In genomic region chr2:227759411-227760113, GRCh38 we compare ENCODE assay signal across 1 cellular context.
A peak's percentile ranks its signal among the peaks of the same experiment; 100 is the strongest.
TF ChIP-seq lines count a peak whose summit lies in the region.

No MANE protein-coding gene starts in this region.

TF ChIP-seq in HepG2, 621 proteins besides CTCF, POLR2A, EP300 and RAD21 (continued from another document and continues in another):
- TF ChIP-seq, protein P1, sequence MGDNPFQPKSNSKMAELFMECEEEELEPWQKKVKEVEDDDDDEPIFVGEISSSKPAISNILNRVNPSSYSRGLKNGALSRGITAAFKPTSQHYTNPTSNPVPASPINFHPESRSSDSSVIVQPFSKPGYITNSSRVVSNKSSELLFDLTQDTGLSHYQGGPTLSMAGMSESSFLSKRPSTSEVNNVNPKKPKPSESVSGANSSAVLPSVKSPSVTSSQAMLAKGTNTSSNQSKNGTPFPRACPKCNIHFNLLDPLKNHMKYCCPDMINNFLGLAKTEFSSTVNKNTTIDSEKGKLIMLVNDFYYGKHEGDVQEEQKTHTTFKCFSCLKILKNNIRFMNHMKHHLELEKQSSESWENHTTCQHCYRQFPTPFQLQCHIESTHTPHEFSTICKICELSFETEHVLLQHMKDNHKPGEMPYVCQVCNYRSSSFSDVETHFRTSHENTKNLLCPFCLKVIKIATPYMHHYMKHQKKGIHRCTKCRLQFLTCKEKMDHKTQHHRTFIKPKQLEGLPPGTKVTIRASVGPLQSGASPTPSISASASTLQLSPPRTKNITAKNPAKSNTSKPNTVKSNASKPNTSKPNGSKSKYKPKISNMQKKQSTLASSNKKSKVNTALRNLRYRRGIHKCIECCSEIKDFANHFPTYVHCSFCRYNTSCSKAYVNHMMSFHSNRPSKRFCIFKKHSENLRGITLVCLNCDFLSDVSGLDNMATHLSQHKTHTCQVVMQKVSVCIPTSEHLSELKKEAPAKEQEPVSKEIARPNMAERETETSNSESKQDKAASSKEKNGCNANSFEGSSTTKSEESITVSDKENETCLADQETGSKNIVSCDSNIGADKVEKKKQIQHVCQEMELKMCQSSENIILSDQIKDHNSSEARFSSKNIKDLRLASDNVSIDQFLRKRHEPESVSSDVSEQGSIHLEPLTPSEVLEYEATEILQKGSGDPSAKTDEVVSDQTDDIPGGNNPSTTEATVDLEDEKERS (CRISPR knock-in tag; IDR thresholded peaks at IDR 0.05), result no peak
- TF ChIP-seq HDAC6 (IDR thresholded peaks at IDR 0.05; ENCODE audit: low read depth, low read length) (no peak), PHF20 (CRISPR knock-in tag; IDR thresholded peaks at IDR 0.05) (peak; percentile 40; the same call in 1 of the 2 replicates), MAFG (CRISPR knock-in tag; IDR thresholded peaks at IDR 0.05) (no peak), MIXL1 (CRISPR knock-in tag; IDR thresholded peaks at IDR 0.05) (no peak), CEBPG (CRISPR knock-in tag; IDR thresholded peaks at IDR 0.05) (peak; percentile 77), HNRNPUL1 (IDR thresholded peaks at IDR 0.05; ENCODE audit: low read depth, low read length) (no peak), ZNF75D (CRISPR knock-in tag; IDR thresholded peaks at IDR 0.05; ENCODE audit: borderline replicate concordance) (no peak), SNAPC2 (CRISPR knock-in tag; IDR thresholded peaks at IDR 0.05) (no peak), ESRRA (CRISPR knock-in tag; IDR thresholded peaks at IDR 0.05; ENCODE audit: low read depth) (peak; percentile 77), MAFF (IDR thresholded peaks at IDR 0.05; ENCODE audit: low read depth, low read length) (no peak), POGZ (CRISPR knock-in tag; IDR thresholded peaks at IDR 0.05) (peak; percentile 88), HNF4A (CRISPR knock-in tag; IDR thresholded peaks at IDR 0.05) (peak; percentile 42), NPAS2 (CRISPR knock-in tag; IDR thresholded peaks at IDR 0.05; ENCODE audit: borderline replicate concordance) (no peak), GABPA (IDR thresholded peaks at IDR 0.05; ENCODE audit: low read depth, low read length) (no peak), GABPA (CRISPR knock-in tag; IDR thresholded peaks at IDR 0.05; ENCODE audit: low read depth) (peak; percentile 69), ZFYVE20 (CRISPR knock-in tag; IDR thresholded peaks at IDR 0.05; ENCODE audit: borderline replicate concordance, low read depth) (no peak), PHF5A (CRISPR knock-in tag; IDR thresholded peaks at IDR 0.05; ENCODE audit: low read depth, unreplicated experiment) (no peak), SMYD3 (CRISPR knock-in tag; IDR thresholded peaks at IDR 0.05) (no peak), ZNF501 (CRISPR knock-in tag; IDR thresholded peaks at IDR 0.05) (0 out of 2 replicates have a peak, but pooled peaks have one; percentile 3), KAT8 (CRISPR knock-in tag; IDR thresholded peaks at IDR 0.05) (peak; percentile 44; the same call in 1 of the 2 replicates), TOPORS (CRISPR knock-in tag; IDR thresholded peaks at IDR 0.05) (no peak), ZNF652 (CRISPR knock-in tag; IDR thresholded peaks at IDR 0.05; ENCODE audit: borderline replicate concordance, low read depth) (peak; percentile 94), FOXA3 (CRISPR knock-in tag; IDR thresholded peaks at IDR 0.05) (peak; percentile 68), ZNF326 (CRISPR knock-in tag; IDR thresholded peaks at IDR 0.05; ENCODE audit: borderline replicate concordance) (no peak), HINFP (CRISPR knock-in tag; IDR thresholded peaks at IDR 0.05; ENCODE audit: low read depth) (peak; percentile 80; the same call in 1 of the 2 replicates), ZNF292 (CRISPR knock-in tag; IDR thresholded peaks at IDR 0.05; ENCODE audit: borderline replicate concordance, low read depth) (0 out of 2 replicates have a peak, but pooled peaks have one; percentile 32), SSRP1 (CRISPR knock-in tag; IDR thresholded peaks at IDR 0.05) (no peak), ZFP62 (CRISPR knock-in tag; IDR thresholded peaks at IDR 0.05) (no peak), BCL6 (CRISPR knock-in tag; IDR thresholded peaks at IDR 0.05) (peak; percentile 72), ZNF609 (CRISPR knock-in tag; IDR thresholded peaks at IDR 0.05; ENCODE audit: borderline replicate concordance) (peak; percentile 72; the same call in 1 of the 2 replicates), TEAD3 (CRISPR knock-in tag; optimal IDR thresholded peaks at IDR 0.05; ENCODE audit: borderline replicate concordance) (peak; percentile 67)
- TF ChIP-seq, protein P2, sequence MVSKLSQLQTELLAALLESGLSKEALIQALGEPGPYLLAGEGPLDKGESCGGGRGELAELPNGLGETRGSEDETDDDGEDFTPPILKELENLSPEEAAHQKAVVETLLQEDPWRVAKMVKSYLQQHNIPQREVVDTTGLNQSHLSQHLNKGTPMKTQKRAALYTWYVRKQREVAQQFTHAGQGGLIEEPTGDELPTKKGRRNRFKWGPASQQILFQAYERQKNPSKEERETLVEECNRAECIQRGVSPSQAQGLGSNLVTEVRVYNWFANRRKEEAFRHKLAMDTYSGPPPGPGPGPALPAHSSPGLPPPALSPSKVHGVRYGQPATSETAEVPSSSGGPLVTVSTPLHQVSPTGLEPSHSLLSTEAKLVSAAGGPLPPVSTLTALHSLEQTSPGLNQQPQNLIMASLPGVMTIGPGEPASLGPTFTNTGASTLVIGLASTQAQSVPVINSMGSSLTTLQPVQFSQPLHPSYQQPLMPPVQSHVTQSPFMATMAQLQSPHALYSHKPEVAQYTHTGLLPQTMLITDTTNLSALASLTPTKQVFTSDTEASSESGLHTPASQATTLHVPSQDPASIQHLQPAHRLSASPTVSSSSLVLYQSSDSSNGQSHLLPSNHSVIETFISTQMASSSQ (IDR thresholded peaks at IDR 0.05; ENCODE audit: low read depth), result peak; percentile 64
- TF ChIP-seq, protein P2 (CRISPR knock-in tag; IDR thresholded peaks at IDR 0.05; ENCODE audit: borderline replicate concordance), result peak; percentile 52; the same call in 1 of the 2 replicates
- TF ChIP-seq, protein P3, sequence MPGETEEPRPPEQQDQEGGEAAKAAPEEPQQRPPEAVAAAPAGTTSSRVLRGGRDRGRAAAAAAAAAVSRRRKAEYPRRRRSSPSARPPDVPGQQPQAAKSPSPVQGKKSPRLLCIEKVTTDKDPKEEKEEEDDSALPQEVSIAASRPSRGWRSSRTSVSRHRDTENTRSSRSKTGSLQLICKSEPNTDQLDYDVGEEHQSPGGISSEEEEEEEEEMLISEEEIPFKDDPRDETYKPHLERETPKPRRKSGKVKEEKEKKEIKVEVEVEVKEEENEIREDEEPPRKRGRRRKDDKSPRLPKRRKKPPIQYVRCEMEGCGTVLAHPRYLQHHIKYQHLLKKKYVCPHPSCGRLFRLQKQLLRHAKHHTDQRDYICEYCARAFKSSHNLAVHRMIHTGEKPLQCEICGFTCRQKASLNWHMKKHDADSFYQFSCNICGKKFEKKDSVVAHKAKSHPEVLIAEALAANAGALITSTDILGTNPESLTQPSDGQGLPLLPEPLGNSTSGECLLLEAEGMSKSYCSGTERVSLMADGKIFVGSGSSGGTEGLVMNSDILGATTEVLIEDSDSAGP (CRISPR knock-in tag; IDR thresholded peaks at IDR 0.05; ENCODE audit: borderline replicate concordance), result peak; percentile 37; the same call in 1 of the 2 replicates
- TF ChIP-seq, protein P4, sequence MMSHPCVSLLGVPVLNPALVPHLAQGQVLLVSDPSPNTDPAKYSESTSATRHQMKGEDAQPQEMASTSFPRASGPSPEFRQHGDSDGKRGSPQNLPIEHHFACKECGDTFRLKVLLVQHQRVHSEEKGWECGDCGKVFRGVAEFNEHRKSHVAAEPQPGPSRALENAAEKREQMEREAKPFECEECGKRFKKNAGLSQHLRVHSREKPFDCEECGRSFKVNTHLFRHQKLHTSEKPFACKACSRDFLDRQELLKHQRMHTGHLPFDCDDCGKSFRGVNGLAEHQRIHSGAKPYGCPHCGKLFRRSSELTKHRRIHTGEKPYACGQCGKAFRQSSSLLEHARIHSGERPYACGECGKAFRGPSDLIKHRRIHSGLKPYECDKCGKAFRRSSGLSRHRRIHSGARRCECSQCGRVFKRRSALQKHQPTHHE (CRISPR knock-in tag; IDR thresholded peaks at IDR 0.05; ENCODE audit: borderline replicate concordance), result no peak
- TF ChIP-seq, protein P5, sequence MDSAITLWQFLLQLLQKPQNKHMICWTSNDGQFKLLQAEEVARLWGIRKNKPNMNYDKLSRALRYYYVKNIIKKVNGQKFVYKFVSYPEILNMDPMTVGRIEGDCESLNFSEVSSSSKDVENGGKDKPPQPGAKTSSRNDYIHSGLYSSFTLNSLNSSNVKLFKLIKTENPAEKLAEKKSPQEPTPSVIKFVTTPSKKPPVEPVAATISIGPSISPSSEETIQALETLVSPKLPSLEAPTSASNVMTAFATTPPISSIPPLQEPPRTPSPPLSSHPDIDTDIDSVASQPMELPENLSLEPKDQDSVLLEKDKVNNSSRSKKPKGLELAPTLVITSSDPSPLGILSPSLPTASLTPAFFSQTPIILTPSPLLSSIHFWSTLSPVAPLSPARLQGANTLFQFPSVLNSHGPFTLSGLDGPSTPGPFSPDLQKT (CRISPR knock-in tag; IDR thresholded peaks at IDR 0.05; ENCODE audit: borderline replicate concordance), result no peak
- TF ChIP-seq, protein P6, sequence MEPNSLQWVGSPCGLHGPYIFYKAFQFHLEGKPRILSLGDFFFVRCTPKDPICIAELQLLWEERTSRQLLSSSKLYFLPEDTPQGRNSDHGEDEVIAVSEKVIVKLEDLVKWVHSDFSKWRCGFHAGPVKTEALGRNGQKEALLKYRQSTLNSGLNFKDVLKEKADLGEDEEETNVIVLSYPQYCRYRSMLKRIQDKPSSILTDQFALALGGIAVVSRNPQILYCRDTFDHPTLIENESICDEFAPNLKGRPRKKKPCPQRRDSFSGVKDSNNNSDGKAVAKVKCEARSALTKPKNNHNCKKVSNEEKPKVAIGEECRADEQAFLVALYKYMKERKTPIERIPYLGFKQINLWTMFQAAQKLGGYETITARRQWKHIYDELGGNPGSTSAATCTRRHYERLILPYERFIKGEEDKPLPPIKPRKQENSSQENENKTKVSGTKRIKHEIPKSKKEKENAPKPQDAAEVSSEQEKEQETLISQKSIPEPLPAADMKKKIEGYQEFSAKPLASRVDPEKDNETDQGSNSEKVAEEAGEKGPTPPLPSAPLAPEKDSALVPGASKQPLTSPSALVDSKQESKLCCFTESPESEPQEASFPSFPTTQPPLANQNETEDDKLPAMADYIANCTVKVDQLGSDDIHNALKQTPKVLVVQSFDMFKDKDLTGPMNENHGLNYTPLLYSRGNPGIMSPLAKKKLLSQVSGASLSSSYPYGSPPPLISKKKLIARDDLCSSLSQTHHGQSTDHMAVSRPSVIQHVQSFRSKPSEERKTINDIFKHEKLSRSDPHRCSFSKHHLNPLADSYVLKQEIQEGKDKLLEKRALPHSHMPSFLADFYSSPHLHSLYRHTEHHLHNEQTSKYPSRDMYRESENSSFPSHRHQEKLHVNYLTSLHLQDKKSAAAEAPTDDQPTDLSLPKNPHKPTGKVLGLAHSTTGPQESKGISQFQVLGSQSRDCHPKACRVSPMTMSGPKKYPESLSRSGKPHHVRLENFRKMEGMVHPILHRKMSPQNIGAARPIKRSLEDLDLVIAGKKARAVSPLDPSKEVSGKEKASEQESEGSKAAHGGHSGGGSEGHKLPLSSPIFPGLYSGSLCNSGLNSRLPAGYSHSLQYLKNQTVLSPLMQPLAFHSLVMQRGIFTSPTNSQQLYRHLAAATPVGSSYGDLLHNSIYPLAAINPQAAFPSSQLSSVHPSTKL (CRISPR knock-in tag; IDR thresholded peaks at IDR 0.05), result peak; percentile 69
